In genomic region chr16:70298988-70299938, GRCh38 we compare ENCODE assay signal across 7 cellular contexts. TPM values are rescaled to one million over a fixed set of nuclear protein-coding genes. Genes with fewer than 3 reads are reported as not detected.
DNase-seq lines count a peak whose midpoint lies in the region; ATAC-seq, FAIRE-seq and TF ChIP-seq lines count a peak whose summit lies in the region.

Gene DDX19B (plus strand): TSS chr16:70299186. CDS start chr16:70299298, 112 bp downstream.

- dilution Hi-C loops in keratinocyte (cut with MboI; ENCODE audit: extremely low pct_ligation_motif_present, low sequenced_read_pairs), result no loop called here

- DNase-seq in NCI-H2196 (lab: John Stamatoyannopoulos, UW; ENCODE audit: unreplicated experiment) (peak; percentile 52), cerebellum (ENCODE audit: low spot score) (peak; percentile 86), keratinocyte (ENCODE audit: low read depth, low spot score) (peak; percentile 9)
- DNase-seq in stimulated activated CD4-positive, alpha-beta T cell treated with anti-CD3 and anti-CD28 coated beads, Interleukin-12 subunit alpha, Interleukin-12 subunit beta, amount 100 ng/mL, for 4 hours, result peak; percentile 42

- H3K4me1 ChIP-seq in keratinocyte (ENCODE audit: control insufficient read depth, extremely low read depth, insufficient read depth, low read length), result peaks cover 14% of the 10 kb centered on the region

- H3K9me3 ChIP-seq in keratinocyte (ENCODE audit: control insufficient read depth, low read depth, low read length), result no peaks in the 10 kb centered on the region

- H3K79me2 ChIP-seq in keratinocyte (ENCODE audit: control insufficient read depth, insufficient read depth, low read length), result peaks cover 30% of the 10 kb centered on the region

- TF ChIP-seq POLR2A in GM18505 (IDR thresholded peaks at IDR 0.05; ENCODE audit: borderline replicate concordance, extremely low read depth, insufficient read depth, insufficient read length), result peak; percentile 90

- H2AFZ ChIP-seq in keratinocyte (ENCODE audit: control insufficient read depth, low read length), result peak within 1 kb of the TSS; percentile 99

- ATAC-seq in GM18505 (IDR thresholded peaks at IDR 0.05; ENCODE audit: unreplicated experiment) (peak; percentile 79), HG03045 (IDR thresholded peaks at IDR 0.05; ENCODE audit: unreplicated experiment) (peak; percentile 68)
- ATAC-seq in activated CD4-positive, CD25-positive, alpha-beta regulatory T cell treated with anti-CD3 and anti-CD28 coated beads, Interleukin-2, amount 50 U/mL, for 24 hours, result peak; percentile 71 to 81

- no peaks in the 10 kb centered on the region for H3K36me3 ChIP-seq in keratinocyte (ENCODE audit: control insufficient read depth in 2 of 2, extremely low read depth in 1 of 2, insufficient read depth in 2 of 2, low read length in 2 of 2)

- TF ChIP-seq CTCF in keratinocyte (optimal IDR thresholded peaks at IDR 0.05 in 1 of 3, IDR thresholded peaks at IDR 0.05 in 1 of 3, conservative IDR thresholded peaks at IDR 0.05 in 1 of 3; ENCODE audit: extremely low read depth in 1 of 3, insufficient read depth in 2 of 3, low read length in 3 of 3), result no peak

- no peak for FAIRE-seq in keratinocyte (lab: Jason Lieb, UNC)

- peak within 1 kb of the TSS; percentile 87 for H3K4me2 ChIP-seq in keratinocyte (ENCODE audit: control insufficient read depth, extremely low read depth, insufficient read depth, low read depth, low read length)

- H3K4me3 ChIP-seq in keratinocyte (ENCODE audit: control insufficient read depth in 2 of 3, extremely low read depth in 1 of 3, insufficient read depth in 2 of 3, low read depth in 1 of 3, low read length in 3 of 3), result peak within 1 kb of the TSS; percentile 76 to 93 (median 86)

- no peaks in the 10 kb centered on the region for H3K27me3 ChIP-seq in keratinocyte (ENCODE audit: control insufficient read depth, extremely low read depth, insufficient read depth, low read length)

- H3K27ac ChIP-seq in keratinocyte (ENCODE audit: control insufficient read depth, insufficient read depth, low read length), result peak within 1 kb of the TSS; percentile 91

- H3K9me1 ChIP-seq in keratinocyte (ENCODE audit: control insufficient read depth, extremely low read depth, insufficient read depth, low read length), result no peaks in the 10 kb centered on the region

- peak within 1 kb of the TSS; percentile 97 for H3K9ac ChIP-seq in keratinocyte (ENCODE audit: control insufficient read depth, extremely low read depth, insufficient read depth, low read length)

- H4K20me1 ChIP-seq in keratinocyte (ENCODE audit: control insufficient read depth, extremely low read depth, insufficient read depth, low read length), result no peaks in the 10 kb centered on the region

RNA-seq across cellular contexts. Expression of gene DDX19B, which starts in this region (rescaled TPM):
- total RNA-seq in cerebellum, result 24.3 TPM
- polyA plus RNA-seq in keratinocyte, result 17.5 to 38.9 TPM (median 24.6 TPM) in 3 replicates
- 47.4 TPM for polyA plus RNA-seq in keratinocyte (2011; ENCODE audit: low read depth)
- polyA plus RNA-seq in keratinocyte (2011; cell fraction: cytosol; rRNA removed), result 27.8 and 29.6 TPM in 2 replicates
- 27.3 and 34.1 TPM in 2 replicates for polyA plus RNA-seq in keratinocyte (2011; cell fraction: nucleus; rRNA removed)
- 21.3 and 26.1 TPM in 2 replicates for polyA plus RNA-seq in keratinocyte (2012; ENCODE audit: low replicate concordance)
- polyA minus RNA-seq in keratinocyte, result 10.0 to 16.6 TPM (median 14.2 TPM) in 3 replicates
- polyA minus RNA-seq in keratinocyte (2011; cell fraction: cytosol; rRNA and poly(A)+ RNA removed), result 6.7 TPM
- polyA minus RNA-seq in keratinocyte (2011; cell fraction: nucleus; rRNA and poly(A)+ RNA removed), result 3.0 and 6.9 TPM in 2 replicates

Comparison
In these comparisons a context has a peak if more than half of its experiments do, and no peak if none do; other contexts are left out.
1. Peak in every context shown above with its lines: DNase-seq, ATAC-seq, H3K4me3 ChIP-seq and H3K27ac ChIP-seq.
2. DNase-seq: peak in every context shown above with its lines; median percentile 86 in cerebellum; 52 in NCI-H2196; 42 in stimulated activated CD4-positive, alpha-beta T cell treated with anti-CD3 and anti-CD28 coated beads, Interleukin-12 subunit alpha, Interleukin-12 subunit beta, amount 100 ng/mL, for 4 hours; 9 in keratinocyte.